ENCODE assay signal across 8 cellular contexts in the genomic region with DNA sequence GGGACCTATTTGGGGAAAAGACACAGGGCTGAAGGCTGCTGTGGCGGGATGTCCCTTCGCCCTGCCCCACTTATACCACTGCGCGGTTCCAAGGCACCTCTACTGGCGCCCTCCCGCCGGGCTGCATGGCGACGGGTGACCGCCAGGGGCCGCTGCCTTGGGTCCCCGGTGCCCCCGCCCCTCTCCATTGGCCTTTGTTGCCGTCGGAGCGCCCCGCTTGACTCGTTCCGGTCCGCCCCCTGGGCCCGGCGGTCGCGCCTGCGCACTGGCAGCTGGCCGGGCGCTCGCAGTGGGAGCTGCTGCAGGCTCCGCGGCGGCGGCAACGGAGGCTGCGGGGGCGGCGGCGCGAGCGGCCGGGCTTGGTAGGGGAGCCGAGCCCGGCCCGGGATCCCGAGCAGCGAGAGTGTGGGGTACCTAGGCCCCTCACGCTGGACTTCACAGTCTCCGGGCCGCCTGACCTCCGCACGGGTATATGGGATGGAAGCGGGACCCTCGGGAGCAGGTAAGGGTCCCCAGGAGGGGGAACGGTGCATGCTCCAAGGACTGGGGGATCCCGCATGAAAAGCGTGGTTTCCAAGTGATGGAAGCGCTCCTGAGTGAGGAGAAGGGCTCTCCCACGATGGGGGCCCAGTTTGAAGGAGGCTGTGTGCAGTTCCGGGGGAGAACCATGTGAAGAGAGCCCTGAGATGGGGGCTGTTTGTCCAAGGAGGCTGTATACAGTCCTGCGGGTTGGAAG. TPM values are rescaled to one million over a fixed set of nuclear protein-coding genes. Genes with fewer than 3 reads are reported as not detected.
A peak's percentile ranks its signal among the peaks of the same experiment; 100 is the strongest.
DNase-seq lines count a peak whose midpoint lies in the region; ATAC-seq and TF ChIP-seq lines count a peak whose summit lies in the region.

A gene (plus strand): TSS at position 265 of the 736 bp plus-strand sequence. CDS start 213 bp downstream, at position 478.

- peak; percentile 90 for ATAC-seq in GM18511 (IDR thresholded peaks at IDR 0.05; ENCODE audit: unreplicated experiment)
- peak; percentile 73 for ATAC-seq in HG03025 (IDR thresholded peaks at IDR 0.05; ENCODE audit: low FRiP score, unreplicated experiment)
- peak; percentile 97 for ATAC-seq in aorta (ENCODE audit: low FRiP score)

- H3K27me3 ChIP-seq in aorta (ENCODE audit: control insufficient read depth in 1 of 2, insufficient read depth in 2 of 2, low read length in 1 of 2), result no peaks in the 10 kb centered on the region

- 0 to 1% methylated on average over 54 to 59 of the region's 59 CpGs for WGBS in aorta, 2 donors

- peak within 1 kb of the TSS in 1 of 2 donors; percentile 55 for H3K27ac ChIP-seq in aorta (ENCODE audit: low read depth in 1 of 2, low read length in 2 of 2)

- DNase-seq in NCI-H2029 treated with DMSO at 0.1 percent for 48 hours (lab: John Stamatoyannopoulos, UW) (peak; percentile 67), T-helper 22 cell (ENCODE audit: low read depth) (peak; percentile 93), astrocyte of the cerebellum (ENCODE audit: low read depth) (peak; percentile 74), hepatic stellate cell (ENCODE audit: low spot score) (peak; percentile 99), renal cortical epithelial cell (ENCODE audit: low read depth) (peak; percentile 74), aorta (peak; percentile 96 to 98)

- TF ChIP-seq CTCF in astrocyte of the cerebellum (IDR thresholded peaks at IDR 0.05; ENCODE audit: low read depth, low read length, missing control alignments), result peak; percentile 83

- H3K9me3 ChIP-seq in aorta (ENCODE audit: control insufficient read depth, low read length), result no peaks in the 10 kb centered on the region

- H3K36me3 ChIP-seq in aorta (ENCODE audit: control insufficient read depth in 1 of 2, insufficient read depth in 2 of 2, low read length in 1 of 2), result no peaks in the 10 kb centered on the region

- H3K4me3 ChIP-seq in astrocyte of the cerebellum (ENCODE audit: low read depth, low read length) (peak within 1 kb of the TSS; percentile 100), aorta (ENCODE audit: low read length in 2 of 2) (peak within 1 kb of the TSS; percentile 66 to 85)

- no peaks in the 10 kb centered on the region for H3K4me1 ChIP-seq in aorta (ENCODE audit: control insufficient read depth in 1 of 2, insufficient read depth in 2 of 2, low read length in 2 of 2)

- intact Hi-C loops in aorta (cut with DNase I), result no loop called here

- in situ Hi-C loops in astrocyte of the cerebellum (cut with HindIII; ENCODE audit: low sequenced_read_pairs), result no loop called here

RNA-seq across cellular contexts. Expression of the gene that starts here (rescaled TPM):
- total RNA-seq in renal cortical epithelial cell (4.9 and 17.9 TPM in 2 replicates), aorta (10 to 100 TPM; 27.7 to 33.9 TPM)
- 1 to 10 TPM; 4.3 to 4.4 TPM for polyA plus RNA-seq in aorta
